8 cellular contexts compared by ENCODE assay signal in the genomic region with DNA sequence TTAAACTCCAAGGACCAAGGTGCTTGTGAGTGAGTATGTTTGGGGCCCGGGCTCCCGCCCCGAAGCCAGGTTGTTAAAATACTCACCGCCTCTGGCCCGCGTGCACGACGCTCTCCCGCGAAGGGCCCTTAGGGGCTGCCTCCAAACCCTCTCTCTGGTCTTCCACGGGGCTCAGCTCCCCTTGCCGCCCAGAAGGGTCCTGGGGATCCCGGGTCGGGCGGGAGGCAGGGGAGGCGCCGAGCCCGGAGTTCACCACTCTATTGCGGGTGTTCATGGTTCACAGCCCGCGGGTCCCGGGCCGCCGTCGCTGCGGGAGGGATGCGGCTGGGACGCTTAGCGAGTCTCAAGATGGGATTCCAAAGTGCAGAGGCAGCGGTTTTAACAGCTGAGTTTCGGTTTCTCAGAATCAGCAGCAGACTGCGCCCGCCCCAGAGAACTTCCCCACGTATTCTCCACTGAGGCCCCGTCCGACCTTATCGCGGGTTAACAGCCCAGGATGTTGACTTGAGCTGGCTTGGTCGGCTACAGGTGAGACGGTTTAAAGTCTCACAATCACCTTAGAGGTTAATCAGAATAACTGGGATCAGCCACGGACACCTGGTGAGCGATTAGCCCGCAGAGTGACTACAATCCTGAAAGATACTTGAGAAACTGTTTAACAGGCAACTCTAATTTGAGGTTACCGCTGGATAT. TPM values are rescaled to one million over a fixed set of nuclear protein-coding genes. Genes with fewer than 3 reads are reported as not detected.
DNase-seq lines count a peak whose midpoint lies in the region; ATAC-seq and TF ChIP-seq lines count a peak whose summit lies in the region.

A gene with protein sequence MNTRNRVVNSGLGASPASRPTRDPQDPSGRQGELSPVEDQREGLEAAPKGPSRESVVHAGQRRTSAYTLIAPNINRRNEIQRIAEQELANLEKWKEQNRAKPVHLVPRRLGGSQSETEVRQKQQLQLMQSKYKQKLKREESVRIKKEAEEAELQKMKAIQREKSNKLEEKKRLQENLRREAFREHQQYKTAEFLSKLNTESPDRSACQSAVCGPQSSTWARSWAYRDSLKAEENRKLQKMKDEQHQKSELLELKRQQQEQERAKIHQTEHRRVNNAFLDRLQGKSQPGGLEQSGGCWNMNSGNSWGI (minus strand): TSS at position 350 of the 693 bp plus-strand sequence. CDS start 76 bp downstream, at position 274.

- H3K9me3 ChIP-seq in DND-41 (ENCODE audit: insufficient read depth, low read length, severe bottlenecking) = no peaks in the 10 kb centered on the region

- H4K20me1 ChIP-seq in DND-41 (ENCODE audit: insufficient read depth, low read length) = no peaks in the 10 kb centered on the region

- peak within 1 kb of the TSS; percentile 36 to 63; a peak in 3 of 4 replicates for H3K4me3 ChIP-seq in DND-41 (ENCODE audit: low read depth in 1 of 2, low read length in 2 of 2)

- peak within 1 kb of the TSS; percentile 64 for H3K9ac ChIP-seq in DND-41 (ENCODE audit: low read depth, low read length)

- DNase-seq in DND-41 (peak; percentile 83), KBM-7 (peak; percentile 60), ecto neural progenitor cell (ENCODE audit: low spot score) (peak; percentile 76), lung microvascular endothelial cell (ENCODE audit: low read depth in 2 of 2) (peak; percentile 66 to 87), GM19240 (ENCODE audit: insufficient read length, low spot score) (no peak)
- peak; percentile 69 to 77 for DNase-seq in activated CD4-positive, alpha-beta T cell treated with anti-CD3 and anti-CD28 coated beads, Interleukin-2, amount 50 U/mL, for 48 hours
- DNase-seq in stimulated activated CD8-positive, alpha-beta memory T cell treated with anti-CD3 and anti-CD28 coated beads, Interleukin-12 subunit alpha, Interleukin-12 subunit beta, amount 100 ng/mL, for 24 hours (ENCODE audit: extremely low read depth) = peak; percentile 45

- TF ChIP-seq CTCF in DND-41 (IDR thresholded peaks at IDR 0.05; ENCODE audit: borderline replicate concordance, extremely low read depth, low read length, poor library complexity, severe bottlenecking) = no peak

- ATAC-seq in DND-41 (ENCODE audit: insufficient read depth, low read depth) (peak; percentile 91), GM21529 (IDR thresholded peaks at IDR 0.05; ENCODE audit: unreplicated experiment) (peak; percentile 76)

- in situ Hi-C loops in KBM-7 (cut with MboI; ENCODE audit: low pct_unique_long_range_greater_than_20kb, low sequenced_read_pairs) = no loop called here

- no peaks in the 10 kb centered on the region for H3K27me3 ChIP-seq in DND-41 (ENCODE audit: insufficient read depth, low read length, poor library complexity)

- no peaks in the 10 kb centered on the region for H3K36me3 ChIP-seq in DND-41 (ENCODE audit: insufficient read depth, low read length)

- H2AFZ ChIP-seq in DND-41 (ENCODE audit: low read depth, low read length) = peak within 1 kb of the TSS; percentile 83

- H3K79me2 ChIP-seq in DND-41 (ENCODE audit: insufficient read depth, low read length) = 0 out of 2 replicates have a peak, but pooled peaks cover 4% of the 10 kb centered on the region

- H3K4me2 ChIP-seq in DND-41 (ENCODE audit: insufficient read depth, low read length) = peak within 1 kb of the TSS; percentile 69

- H3K27ac ChIP-seq in DND-41 (ENCODE audit: low read length) = peak within 1 kb of the TSS; percentile 80

- peaks cover 41% of the 10 kb centered on the region for H3K4me1 ChIP-seq in DND-41 (ENCODE audit: insufficient read depth, low read length)

RNA-seq across cellular contexts. Expression of the gene that starts here (rescaled TPM):
- total RNA-seq in lung microvascular endothelial cell = 0.79 and 1.3 TPM in 2 replicates
